8 cellular contexts compared by ENCODE assay signal in genomic region chr11:62650283-62650682, GRCh38. TPM values are rescaled to one million over a fixed set of nuclear protein-coding genes. Genes with fewer than 3 reads are reported as not detected.
A peak's percentile ranks its signal among the peaks of the same experiment; 100 is the strongest.
DNase-seq lines count a peak whose midpoint lies in the region; ATAC-seq, FAIRE-seq and TF ChIP-seq lines count a peak whose summit lies in the region.
"Not testable (repeated sequence)": the region's sequence is repeated elsewhere in the genome, so short reads cannot be mapped to it uniquely, and the experiment has no call there.

No MANE protein-coding gene starts in this region.

- not testable (repeated sequence) for H3K9me3 ChIP-seq in HepG2 (ENCODE audit: low read length); neural progenitor cell (ENCODE audit: low read depth)

- intact Hi-C loops in MCF 10A (cut with micrococcal nuclease): not testable (repeated sequence)
- intact Hi-C loops in HepG2 (cut with micrococcal nuclease; ENCODE audit: unreplicated experiment): loop anchor here (5.0 kb wide), 2 partner anchors 38 to 58 kb away; partner anchors contain the start of genes EML3, ROM1 and TUT1

- H3K4me3 ChIP-seq in HepG2 (replicated peaks in 1 of 3; ENCODE audit: insufficient read depth in 1 of 3, low read depth in 2 of 3, low read length in 3 of 3); neural progenitor cell: not testable (repeated sequence)

- not testable (repeated sequence) for H4K20me1 ChIP-seq in HepG2 (ENCODE audit: insufficient read depth, low read length)
- H4K20me1 ChIP-seq in neural progenitor cell (ENCODE audit: low read depth): peaks cover 11% of the 10 kb centered on the region

- not testable (repeated sequence) for H3K9ac ChIP-seq in HepG2 (ENCODE audit: insufficient read depth, low read depth, low read length); neural progenitor cell

- not testable (repeated sequence) for TF ChIP-seq POLR2A in HepG2 (IDR thresholded peaks at IDR 0.05; ENCODE audit: insufficient read depth in 1 of 2, low read depth in 2 of 2, low read length in 2 of 2)

- H3K4me2 ChIP-seq in HepG2 (ENCODE audit: low read depth, low read length); neural progenitor cell: not testable (repeated sequence)

- TF ChIP-seq CTCF in 22Rv1 (IDR thresholded peaks at IDR 0.05); RWPE1 (conservative IDR thresholded peaks at IDR 0.05; ENCODE audit: low read depth); MCF 10A (IDR thresholded peaks at IDR 0.05; ENCODE audit: unreplicated experiment); HepG2 (CRISPR knock-in tag; IDR thresholded peaks at IDR 0.05); neural progenitor cell (IDR thresholded peaks at IDR 0.05): not testable (repeated sequence)

- H3K27me3 ChIP-seq in HepG2 (ENCODE audit: control insufficient read depth in 1 of 2, insufficient read depth in 2 of 2, low read length in 2 of 2); neural progenitor cell: not testable (repeated sequence)

- H3K27ac ChIP-seq in 22Rv1 (0 out of 2 replicates have a peak overlapping the region, but pooled peaks have one; percentile 18), RWPE1 (peak overlapping the region; percentile 87)
- not testable (repeated sequence) for H3K27ac ChIP-seq in HepG2 (ENCODE audit: extremely low read length, insufficient read depth, low read length); neural progenitor cell

- FAIRE-seq in HepG2 (lab: Jason Lieb, UNC): not testable (repeated sequence)

- in situ Hi-C loops in HepG2 (cut with HindIII; ENCODE audit: extremely low pct_ligation_motif_present, low pct_unique_long_range_greater_than_20kb): not testable (repeated sequence)

- H3K27ac Mint-ChIP-seq in activated CD4-positive, alpha-beta T cell treated with anti-CD3 and anti-CD28 coated beads, Interleukin-2, amount 10 ng/mL, durations not matched to agents 7 days and 5 days: peak overlapping the region; percentile 66
- H3K27ac Mint-ChIP-seq in activated naive CD8-positive, alpha-beta T cell treated with anti-CD3 and anti-CD28 coated beads, Interleukin-2, amount 50 U/mL, for 24 hours: peak overlapping the region; percentile 83
- peak overlapping the region; percentile 27 for H3K27ac Mint-ChIP-seq in MCF 10A (ENCODE audit: low read depth, unreplicated experiment)
- H3K27ac Mint-ChIP-seq in neural progenitor cell: not testable (repeated sequence)
- H3K27ac Mint-ChIP-seq in stimulated activated naive B cell treated with anti-CD40 and anti-IgM and Interleukin-4, amounts not matched to agents 10 μg/mL and 1 μg/mL and 100 μg/mL, for 72 hours: peak overlapping the region; percentile 5

- not testable (repeated sequence) for BruUV-seq in MCF 10A (replicated peaks; lab: Mats Ljungman, UMichigan); HepG2 (replicated peaks; lab: Mats Ljungman, UMichigan)

- POLR2A ChIA-PET in RWPE1 (lab: Yijun Ruan, JAX; ENCODE audit: low non-redundant PET): not testable (repeated sequence)
- POLR2A ChIA-PET in activated CD4-positive, alpha-beta T cell treated with anti-CD3 and anti-CD28 coated beads, Interleukin-2, amount 10 ng/mL, durations not matched to agents 7 days and 5 days (lab: Charles Lee): interaction anchor here (0.6 kb wide), 1 partner anchor 69 kb away, joined by 3 read pairs; no protein-coding TSS in a partner anchor
- POLR2A ChIA-PET in MCF 10A (lab: Yijun Ruan, JAX) (interaction anchor here (1.0 to 7.1 kb wide), 7 partner anchors 16 to 156 kb away, joined by 3 to 98 read pairs (median 4); partner anchors contain the start of genes B3GAT3, C11orf98, CSKMT and LBHD1), HepG2 (lab: Yijun Ruan, JAX) (interaction anchor here (1.0 to 1.4 kb wide), 3 partner anchors 19 to 76 kb away, joined by 3 to 5 read pairs (median 4); partner anchors contain the start of genes EEF1G and UQCC3)

- H3K4me1 Mint-ChIP-seq in activated CD4-positive, alpha-beta T cell treated with anti-CD3 and anti-CD28 coated beads, Interleukin-2, amount 10 ng/mL, durations not matched to agents 7 days and 5 days: peaks cover 38% of the 10 kb centered on the region
- H3K4me1 Mint-ChIP-seq in activated naive CD8-positive, alpha-beta T cell treated with anti-CD3 and anti-CD28 coated beads, Interleukin-2, amount 50 U/mL, for 24 hours: peaks cover 36% of the 10 kb centered on the region
- peaks cover 14% of the 10 kb centered on the region for H3K4me1 Mint-ChIP-seq in MCF 10A (ENCODE audit: insufficient read depth, unreplicated experiment)
- H3K4me1 Mint-ChIP-seq in neural progenitor cell: peaks cover 25% of the 10 kb centered on the region
- peaks cover 17 to 53% of the 10 kb centered on the region in 2 donors for H3K4me1 Mint-ChIP-seq in stimulated activated naive B cell treated with anti-CD40 and anti-IgM and Interleukin-4, amounts not matched to agents 10 μg/mL and 1 μg/mL and 100 μg/mL, for 72 hours

- peaks cover 15% of the 10 kb centered on the region for H3K36me3 Mint-ChIP-seq in activated CD4-positive, alpha-beta T cell treated with anti-CD3 and anti-CD28 coated beads, Interleukin-2, amount 10 ng/mL, durations not matched to agents 7 days and 5 days (ENCODE audit: low read depth)
- H3K36me3 Mint-ChIP-seq in activated naive CD8-positive, alpha-beta T cell treated with anti-CD3 and anti-CD28 coated beads, Interleukin-2, amount 50 U/mL, for 24 hours (ENCODE audit: low read depth): peaks cover 15% of the 10 kb centered on the region
- peaks cover 30% of the 10 kb centered on the region for H3K36me3 Mint-ChIP-seq in MCF 10A (ENCODE audit: insufficient read depth, unreplicated experiment)
- H3K36me3 Mint-ChIP-seq in neural progenitor cell: not testable (repeated sequence)
- H3K36me3 Mint-ChIP-seq in stimulated activated naive B cell treated with anti-CD40 and anti-IgM and Interleukin-4, amounts not matched to agents 10 μg/mL and 1 μg/mL and 100 μg/mL, for 72 hours: peaks cover 16 to 20% of the 10 kb centered on the region in 2 donors

- WGBS in HepG2 (ENCODE audit: low lambda C conversion rate): 95% methylated on average over 12 of the region's 12 CpGs

- not testable (repeated sequence) for H3K27me3 Mint-ChIP-seq in activated CD4-positive, alpha-beta T cell treated with anti-CD3 and anti-CD28 coated beads, Interleukin-2, amount 10 ng/mL, durations not matched to agents 7 days and 5 days; activated naive CD8-positive, alpha-beta T cell treated with anti-CD3 and anti-CD28 coated beads, Interleukin-2, amount 50 U/mL, for 24 hours; MCF 10A (ENCODE audit: insufficient read depth, unreplicated experiment); neural progenitor cell (ENCODE audit: insufficient read depth, low read depth); stimulated activated naive B cell treated with anti-CD40 and anti-IgM and Interleukin-4, amounts not matched to agents 10 μg/mL and 1 μg/mL and 100 μg/mL, for 72 hours

- TF ChIP-seq RAD21 in HepG2 (CRISPR knock-in tag; IDR thresholded peaks at IDR 0.05): not testable (repeated sequence)

- H3K4me1 ChIP-seq in HepG2 (ENCODE audit: insufficient read depth, low read length): peaks cover 40% of the 10 kb centered on the region
- not testable (repeated sequence) for H3K4me1 ChIP-seq in neural progenitor cell

- H3K79me2 ChIP-seq in HepG2 (ENCODE audit: insufficient read depth, low read length) (peaks cover 31% of the 10 kb centered on the region), neural progenitor cell (ENCODE audit: low read depth) (peaks cover 40% of the 10 kb centered on the region)

- CTCF ChIA-PET in RWPE1 (lab: Yijun Ruan, JAX); HepG2 (lab: Yijun Ruan, JAX; ENCODE audit: low intra/inter-chr PET ratio, low total read pairs): not testable (repeated sequence)
- CTCF ChIA-PET in activated CD4-positive, alpha-beta T cell treated with anti-CD3 and anti-CD28 coated beads, Interleukin-2, amount 10 ng/mL, durations not matched to agents 7 days and 5 days (lab: Charles Lee): interaction anchor here (0.6 to 1.3 kb wide), 5 partner anchors 12 to 107 kb away, joined by 3 to 5 read pairs (median 3); partner anchors contain the start of genes LBHD1 and ROM1
- CTCF ChIA-PET in MCF 10A (lab: Yijun Ruan, JAX): interaction anchor here (0.6 to 1.1 kb wide), 3 partner anchors 20 to 44 kb away, joined by 3 to 4 read pairs (median 3); no protein-coding TSS in a partner anchor

- H3K4me3 Mint-ChIP-seq in activated CD4-positive, alpha-beta T cell treated with anti-CD3 and anti-CD28 coated beads, Interleukin-2, amount 10 ng/mL, durations not matched to agents 7 days and 5 days; activated naive CD8-positive, alpha-beta T cell treated with anti-CD3 and anti-CD28 coated beads, Interleukin-2, amount 50 U/mL, for 24 hours; MCF 10A (ENCODE audit: unreplicated experiment); stimulated activated naive B cell treated with anti-CD40 and anti-IgM and Interleukin-4, amounts not matched to agents 10 μg/mL and 1 μg/mL and 100 μg/mL, for 72 hours: not testable (repeated sequence)
- H3K4me3 Mint-ChIP-seq in neural progenitor cell: peak overlapping the region; percentile 53

- not testable (repeated sequence) for ATAC-seq in activated naive CD8-positive, alpha-beta T cell treated with anti-CD3 and anti-CD28 coated beads, Interleukin-2, amount 50 U/mL, for 24 hours; HepG2; stimulated activated naive B cell treated with anti-CD40 and anti-IgM and Interleukin-4, amounts not matched to agents 10 μg/mL and 1 μg/mL and 100 μg/mL, for 72 hours (replicated peaks)

- peaks cover 24% of the 10 kb centered on the region for H3F3A ChIP-seq in neural progenitor cell (ENCODE audit: low read depth)

- H3K36me3 ChIP-seq in HepG2 (replicated peaks in 1 of 2; ENCODE audit: control insufficient read depth in 1 of 2, insufficient read depth in 2 of 2, low read length in 2 of 2): peaks cover 4 to 14% of the 10 kb centered on the region in 2 experiments; a peak in 3 of 5 replicates
- not testable (repeated sequence) for H3K36me3 ChIP-seq in neural progenitor cell

- not testable (repeated sequence) for H2AFZ ChIP-seq in HepG2 (ENCODE audit: low read length); neural progenitor cell (replicated peaks)

- not testable (repeated sequence) for TF ChIP-seq EP300 in HepG2 (IDR thresholded peaks at IDR 0.05; ENCODE audit: low read depth in 2 of 2, low read length in 2 of 2); HepG2 (CRISPR knock-in tag; IDR thresholded peaks at IDR 0.05; ENCODE audit: borderline replicate concordance)

- not testable (repeated sequence) for H3K9me3 Mint-ChIP-seq in activated CD4-positive, alpha-beta T cell treated with anti-CD3 and anti-CD28 coated beads, Interleukin-2, amount 10 ng/mL, durations not matched to agents 7 days and 5 days; activated naive CD8-positive, alpha-beta T cell treated with anti-CD3 and anti-CD28 coated beads, Interleukin-2, amount 50 U/mL, for 24 hours; MCF 10A (ENCODE audit: unreplicated experiment); neural progenitor cell; stimulated activated naive B cell treated with anti-CD40 and anti-IgM and Interleukin-4, amounts not matched to agents 10 μg/mL and 1 μg/mL and 100 μg/mL, for 72 hours

- DNase-seq in RWPE1 (ENCODE audit: low spot score); activated CD4-positive, alpha-beta T cell treated with anti-CD3 and anti-CD28 coated beads, Interleukin-2, amount 10 ng/mL, durations not matched to agents 7 days and 5 days; activated naive CD8-positive, alpha-beta T cell treated with anti-CD3 and anti-CD28 coated beads, Interleukin-2, amount 50 U/mL, for 24 hours; MCF 10A (ENCODE audit: unreplicated experiment); HepG2 (ENCODE audit: low spot score); neural progenitor cell (ENCODE audit: low spot score); stimulated activated naive B cell treated with anti-CD40 and anti-IgM and Interleukin-4, amounts not matched to agents 10 μg/mL and 1 μg/mL and 100 μg/mL, for 72 hours: not testable (repeated sequence)

RNA-seq across cellular contexts. Expression of gene INTS5, which starts 2.8 kb away (rescaled TPM):
- total RNA-seq in activated CD4-positive, alpha-beta T cell treated with anti-CD3 and anti-CD28 coated beads, Interleukin-2, amount 10 ng/mL, durations not matched to agents 7 days and 5 days: 10 to 100 TPM; 26.3 to 27.6 TPM
- 17.4 and 19.3 TPM in 2 replicates for total RNA-seq in MCF 10A (2022)
- total RNA-seq in HepG2 (2016; rRNA removed; fragmentation: Illumina TruSeq; extraction: Trizol): 11.3 and 13.2 TPM in 2 replicates
- 1.1 TPM in 2 replicates for total RNA-seq in HepG2 (2016; cell fraction: cytosol; rRNA removed; fragmentation: Illumina TruSeq; extraction: Trizol; ENCODE audit: low read depth)
- 11.6 and 12.7 TPM in 2 replicates for total RNA-seq in HepG2 (2016; cell fraction: insoluble cytoplasmic fraction; rRNA removed; fragmentation: Illumina TruSeq; extraction: Trizol)
- 4.6 and 5.3 TPM in 2 replicates for total RNA-seq in HepG2 (2016; cell fraction: membrane; rRNA removed; fragmentation: Illumina TruSeq; extraction: Trizol)
- total RNA-seq in HepG2 (2016; cell fraction: nucleus; rRNA removed; fragmentation: Illumina TruSeq; extraction: Trizol): 5.4 and 7.6 TPM in 2 replicates
- polyA plus RNA-seq in HepG2 (2011; rRNA removed): 5.7 and 7.8 TPM in 2 replicates
- polyA plus RNA-seq in HepG2 (2011; cell fraction: cytosol; rRNA removed): 5.2 and 5.9 TPM in 2 replicates
- polyA plus RNA-seq in HepG2 (2011; cell fraction: nucleus; rRNA removed): 6.3 and 6.9 TPM in 2 replicates
- 5.8 and 6.4 TPM in 2 replicates for polyA plus RNA-seq in HepG2 (2012)
- polyA plus RNA-seq in HepG2 (2016; cell fraction: cytosol; fragmentation: Illumina TruSeq; extraction: Trizol; ENCODE audit: low read depth): 0.68 and 0.79 TPM in 2 replicates
- polyA plus RNA-seq in HepG2 (2016; cell fraction: insoluble cytoplasmic fraction; fragmentation: Illumina TruSeq; extraction: Trizol; ENCODE audit: low read depth): 7.9 and 10.2 TPM in 2 replicates
- 1.6 and 2.0 TPM in 2 replicates for polyA plus RNA-seq in HepG2 (2016; cell fraction: membrane; fragmentation: Illumina TruSeq; extraction: Trizol; ENCODE audit: low read depth)
- 5.0 and 5.2 TPM in 2 replicates for polyA plus RNA-seq in HepG2 (2016; cell fraction: nucleus; fragmentation: Illumina TruSeq; extraction: Trizol; ENCODE audit: insufficient read depth, low read depth)
- polyA minus RNA-seq in HepG2 (2011; rRNA and poly(A)+ RNA removed; ENCODE audit: low replicate concordance): 27.9 and 57.6 TPM in 2 replicates
- 3.9 and 5.6 TPM in 2 replicates for polyA minus RNA-seq in HepG2 (2011; cell fraction: cytosol; rRNA and poly(A)+ RNA removed)
- 7.6 and 8.6 TPM in 2 replicates for polyA minus RNA-seq in HepG2 (2011; cell fraction: nucleus; rRNA and poly(A)+ RNA removed)
- total RNA-seq in neural progenitor cell (ENCODE audit: low replicate concordance): 7.8 and 21.3 TPM in 2 replicates

RNA-seq across cellular contexts. Expression of gene GANAB, which starts 3.9 kb away (rescaled TPM):
- total RNA-seq in activated CD4-positive, alpha-beta T cell treated with anti-CD3 and anti-CD28 coated beads, Interleukin-2, amount 10 ng/mL, durations not matched to agents 7 days and 5 days: 100 to 1,000 TPM; 290 to 291 TPM
- total RNA-seq in MCF 10A (2022): 364 and 374 TPM in 2 replicates
- 50.8 and 99.5 TPM in 2 replicates for total RNA-seq in HepG2 (2016; rRNA removed; fragmentation: Illumina TruSeq; extraction: Trizol)
- 18.3 and 19.8 TPM in 2 replicates for total RNA-seq in HepG2 (2016; cell fraction: cytosol; rRNA removed; fragmentation: Illumina TruSeq; extraction: Trizol; ENCODE audit: low read depth)
- 46.6 and 104 TPM in 2 replicates for total RNA-seq in HepG2 (2016; cell fraction: insoluble cytoplasmic fraction; rRNA removed; fragmentation: Illumina TruSeq; extraction: Trizol)
- 21.5 and 23.9 TPM in 2 replicates for total RNA-seq in HepG2 (2016; cell fraction: membrane; rRNA removed; fragmentation: Illumina TruSeq; extraction: Trizol)
- total RNA-seq in HepG2 (2016; cell fraction: nucleus; rRNA removed; fragmentation: Illumina TruSeq; extraction: Trizol): 119 and 139 TPM in 2 replicates
- 234 and 251 TPM in 2 replicates for polyA plus RNA-seq in HepG2 (2011; rRNA removed)
- polyA plus RNA-seq in HepG2 (2011; cell fraction: cytosol; rRNA removed): 182 and 204 TPM in 2 replicates
- polyA plus RNA-seq in HepG2 (2011; cell fraction: nucleus; rRNA removed): 334 and 348 TPM in 2 replicates
- polyA plus RNA-seq in HepG2 (2012): 166 and 170 TPM in 2 replicates
- polyA plus RNA-seq in HepG2 (2016; cell fraction: cytosol; fragmentation: Illumina TruSeq; extraction: Trizol; ENCODE audit: low read depth): 8.2 and 9.2 TPM in 2 replicates
- polyA plus RNA-seq in HepG2 (2016; cell fraction: insoluble cytoplasmic fraction; fragmentation: Illumina TruSeq; extraction: Trizol; ENCODE audit: low read depth): 45.4 and 52.0 TPM in 2 replicates
- 16.1 and 19.6 TPM in 2 replicates for polyA plus RNA-seq in HepG2 (2016; cell fraction: membrane; fragmentation: Illumina TruSeq; extraction: Trizol; ENCODE audit: low read depth)
- polyA plus RNA-seq in HepG2 (2016; cell fraction: nucleus; fragmentation: Illumina TruSeq; extraction: Trizol; ENCODE audit: insufficient read depth, low read depth): 244 and 254 TPM in 2 replicates
- polyA minus RNA-seq in HepG2 (2011; rRNA and poly(A)+ RNA removed; ENCODE audit: low replicate concordance): 322 and 641 TPM in 2 replicates
- polyA minus RNA-seq in HepG2 (2011; cell fraction: cytosol; rRNA and poly(A)+ RNA removed): 125 and 143 TPM in 2 replicates
- 121 and 126 TPM in 2 replicates for polyA minus RNA-seq in HepG2 (2011; cell fraction: nucleus; rRNA and poly(A)+ RNA removed)
- total RNA-seq in neural progenitor cell (ENCODE audit: low replicate concordance): 202 and 292 TPM in 2 replicates

RNA-seq across cellular contexts. Expression of gene C11orf98, which starts 14.7 kb away (rescaled TPM):
- total RNA-seq in activated CD4-positive, alpha-beta T cell treated with anti-CD3 and anti-CD28 coated beads, Interleukin-2, amount 10 ng/mL, durations not matched to agents 7 days and 5 days: 10 to 100 TPM; 86.0 to 93.9 TPM
- total RNA-seq in MCF 10A (2022): 81.2 and 91.6 TPM in 2 replicates
- 91.8 and 109 TPM in 2 replicates for total RNA-seq in HepG2 (2016; rRNA removed; fragmentation: Illumina TruSeq; extraction: Trizol)
- 79.2 and 81.2 TPM in 2 replicates for total RNA-seq in HepG2 (2016; cell fraction: cytosol; rRNA removed; fragmentation: Illumina TruSeq; extraction: Trizol; ENCODE audit: low read depth)
- 91.1 and 109 TPM in 2 replicates for total RNA-seq in HepG2 (2016; cell fraction: insoluble cytoplasmic fraction; rRNA removed; fragmentation: Illumina TruSeq; extraction: Trizol)
- 66.8 and 76.4 TPM in 2 replicates for total RNA-seq in HepG2 (2016; cell fraction: membrane; rRNA removed; fragmentation: Illumina TruSeq; extraction: Trizol)
- total RNA-seq in HepG2 (2016; cell fraction: nucleus; rRNA removed; fragmentation: Illumina TruSeq; extraction: Trizol): 45.9 TPM in 2 replicates
- polyA plus RNA-seq in HepG2 (2011; rRNA removed): 30.4 and 40.9 TPM in 2 replicates
- polyA plus RNA-seq in HepG2 (2011; cell fraction: cytosol; rRNA removed): 41.3 and 44.4 TPM in 2 replicates
- 23.7 and 24.0 TPM in 2 replicates for polyA plus RNA-seq in HepG2 (2011; cell fraction: nucleus; rRNA removed)
- polyA plus RNA-seq in HepG2 (2012): 45.7 and 50.5 TPM in 2 replicates
- 117 TPM in 2 replicates for polyA plus RNA-seq in HepG2 (2016; cell fraction: cytosol; fragmentation: Illumina TruSeq; extraction: Trizol; ENCODE audit: low read depth)
- polyA plus RNA-seq in HepG2 (2016; cell fraction: insoluble cytoplasmic fraction; fragmentation: Illumina TruSeq; extraction: Trizol; ENCODE audit: low read depth): 161 and 169 TPM in 2 replicates
- 83.4 and 92.9 TPM in 2 replicates for polyA plus RNA-seq in HepG2 (2016; cell fraction: membrane; fragmentation: Illumina TruSeq; extraction: Trizol; ENCODE audit: low read depth)
- polyA plus RNA-seq in HepG2 (2016; cell fraction: nucleus; fragmentation: Illumina TruSeq; extraction: Trizol; ENCODE audit: insufficient read depth, low read depth): 117 and 119 TPM in 2 replicates
- 3.7 and 10.5 TPM in 2 replicates for polyA minus RNA-seq in HepG2 (2011; rRNA and poly(A)+ RNA removed; ENCODE audit: low replicate concordance)
- polyA minus RNA-seq in HepG2 (2011; cell fraction: cytosol; rRNA and poly(A)+ RNA removed): 3.7 and 7.3 TPM in 2 replicates
- 2.6 and 10.4 TPM in 2 replicates for polyA minus RNA-seq in HepG2 (2011; cell fraction: nucleus; rRNA and poly(A)+ RNA removed)
- 51.5 and 73.3 TPM in 2 replicates for total RNA-seq in neural progenitor cell (ENCODE audit: low replicate concordance)

RNA-seq across cellular contexts. Expression of gene CSKMT, which starts 14.8 kb away (rescaled TPM):
- 10 to 100 TPM; 11.0 to 18.2 TPM for total RNA-seq in activated CD4-positive, alpha-beta T cell treated with anti-CD3 and anti-CD28 coated beads, Interleukin-2, amount 10 ng/mL, durations not matched to agents 7 days and 5 days
- 15.4 and 31.2 TPM in 2 replicates for total RNA-seq in MCF 10A (2022)
- total RNA-seq in HepG2 (2016; rRNA removed; fragmentation: Illumina TruSeq; extraction: Trizol): 9.9 and 31.8 TPM in 2 replicates
- 286 and 306 TPM in 2 replicates for total RNA-seq in HepG2 (2016; cell fraction: cytosol; rRNA removed; fragmentation: Illumina TruSeq; extraction: Trizol; ENCODE audit: low read depth)
- total RNA-seq in HepG2 (2016; cell fraction: insoluble cytoplasmic fraction; rRNA removed; fragmentation: Illumina TruSeq; extraction: Trizol): 11.3 and 30.0 TPM in 2 replicates
- 58.2 and 65.0 TPM in 2 replicates for total RNA-seq in HepG2 (2016; cell fraction: membrane; rRNA removed; fragmentation: Illumina TruSeq; extraction: Trizol)
- total RNA-seq in HepG2 (2016; cell fraction: nucleus; rRNA removed; fragmentation: Illumina TruSeq; extraction: Trizol): 63.6 and 74.4 TPM in 2 replicates
- polyA plus RNA-seq in HepG2 (2011; rRNA removed): 7.6 and 9.8 TPM in 2 replicates
- 8.3 and 12.4 TPM in 2 replicates for polyA plus RNA-seq in HepG2 (2011; cell fraction: cytosol; rRNA removed)
- polyA plus RNA-seq in HepG2 (2011; cell fraction: nucleus; rRNA removed): 22.1 and 23.0 TPM in 2 replicates
- polyA plus RNA-seq in HepG2 (2012): 7.5 and 10.7 TPM in 2 replicates
- 15.4 and 18.0 TPM in 2 replicates for polyA plus RNA-seq in HepG2 (2016; cell fraction: cytosol; fragmentation: Illumina TruSeq; extraction: Trizol; ENCODE audit: low read depth)
- polyA plus RNA-seq in HepG2 (2016; cell fraction: insoluble cytoplasmic fraction; fragmentation: Illumina TruSeq; extraction: Trizol; ENCODE audit: low read depth): 4.0 and 4.7 TPM in 2 replicates
- polyA plus RNA-seq in HepG2 (2016; cell fraction: membrane; fragmentation: Illumina TruSeq; extraction: Trizol; ENCODE audit: low read depth): 8.7 and 12.0 TPM in 2 replicates
- polyA plus RNA-seq in HepG2 (2016; cell fraction: nucleus; fragmentation: Illumina TruSeq; extraction: Trizol; ENCODE audit: insufficient read depth, low read depth): 23.0 and 27.3 TPM in 2 replicates
- polyA minus RNA-seq in HepG2 (2011; rRNA and poly(A)+ RNA removed; ENCODE audit: low replicate concordance): 38.2 and 71.6 TPM in 2 replicates
- 65.8 and 78.1 TPM in 2 replicates for polyA minus RNA-seq in HepG2 (2011; cell fraction: cytosol; rRNA and poly(A)+ RNA removed)
- polyA minus RNA-seq in HepG2 (2011; cell fraction: nucleus; rRNA and poly(A)+ RNA removed): 52.0 and 83.9 TPM in 2 replicates
- total RNA-seq in neural progenitor cell (ENCODE audit: low replicate concordance): 4.3 and 6.7 TPM in 2 replicates

RNA-seq across cellular contexts. Expression of gene UQCC3, which starts 21.2 kb away (rescaled TPM):
- total RNA-seq in activated CD4-positive, alpha-beta T cell treated with anti-CD3 and anti-CD28 coated beads, Interleukin-2, amount 10 ng/mL, durations not matched to agents 7 days and 5 days: 1 to 10 TPM; 6.7 to 7.4 TPM
- total RNA-seq in MCF 10A (2022): 11.6 and 13.8 TPM in 2 replicates
- total RNA-seq in HepG2 (2016; rRNA removed; fragmentation: Illumina TruSeq; extraction: Trizol): 12.1 and 16.0 TPM in 2 replicates
- 18.2 and 29.1 TPM in 2 replicates for total RNA-seq in HepG2 (2016; cell fraction: cytosol; rRNA removed; fragmentation: Illumina TruSeq; extraction: Trizol; ENCODE audit: low read depth)
- 14.4 and 17.9 TPM in 2 replicates for total RNA-seq in HepG2 (2016; cell fraction: insoluble cytoplasmic fraction; rRNA removed; fragmentation: Illumina TruSeq; extraction: Trizol)
- 19.9 and 27.2 TPM in 2 replicates for total RNA-seq in HepG2 (2016; cell fraction: membrane; rRNA removed; fragmentation: Illumina TruSeq; extraction: Trizol)
- 8.7 and 10.5 TPM in 2 replicates for total RNA-seq in HepG2 (2016; cell fraction: nucleus; rRNA removed; fragmentation: Illumina TruSeq; extraction: Trizol)
- 7.7 and 8.4 TPM in 2 replicates for polyA plus RNA-seq in HepG2 (2011; rRNA removed)
- 10.8 and 13.4 TPM in 2 replicates for polyA plus RNA-seq in HepG2 (2011; cell fraction: cytosol; rRNA removed)
- polyA plus RNA-seq in HepG2 (2011; cell fraction: nucleus; rRNA removed): 3.8 and 4.2 TPM in 2 replicates
- polyA plus RNA-seq in HepG2 (2012): 5.2 and 6.0 TPM in 2 replicates
- 18.1 and 34.3 TPM in 2 replicates for polyA plus RNA-seq in HepG2 (2016; cell fraction: cytosol; fragmentation: Illumina TruSeq; extraction: Trizol; ENCODE audit: low read depth)
- 11.1 and 11.2 TPM in 2 replicates for polyA plus RNA-seq in HepG2 (2016; cell fraction: insoluble cytoplasmic fraction; fragmentation: Illumina TruSeq; extraction: Trizol; ENCODE audit: low read depth)
- 16.8 and 24.0 TPM in 2 replicates for polyA plus RNA-seq in HepG2 (2016; cell fraction: membrane; fragmentation: Illumina TruSeq; extraction: Trizol; ENCODE audit: low read depth)
- polyA plus RNA-seq in HepG2 (2016; cell fraction: nucleus; fragmentation: Illumina TruSeq; extraction: Trizol; ENCODE audit: insufficient read depth, low read depth): 11.6 and 12.8 TPM in 2 replicates
- 3.1 and 9.7 TPM in 2 replicates for polyA minus RNA-seq in HepG2 (2011; rRNA and poly(A)+ RNA removed; ENCODE audit: low replicate concordance)
- polyA minus RNA-seq in HepG2 (2011; cell fraction: cytosol; rRNA and poly(A)+ RNA removed): 2.2 and 2.3 TPM in 2 replicates
- polyA minus RNA-seq in HepG2 (2011; cell fraction: nucleus; rRNA and poly(A)+ RNA removed): 2.2 and 4.0 TPM in 2 replicates
- 5.7 and 11.7 TPM in 2 replicates for total RNA-seq in neural progenitor cell (ENCODE audit: low replicate concordance)
